In the genomic region with DNA sequence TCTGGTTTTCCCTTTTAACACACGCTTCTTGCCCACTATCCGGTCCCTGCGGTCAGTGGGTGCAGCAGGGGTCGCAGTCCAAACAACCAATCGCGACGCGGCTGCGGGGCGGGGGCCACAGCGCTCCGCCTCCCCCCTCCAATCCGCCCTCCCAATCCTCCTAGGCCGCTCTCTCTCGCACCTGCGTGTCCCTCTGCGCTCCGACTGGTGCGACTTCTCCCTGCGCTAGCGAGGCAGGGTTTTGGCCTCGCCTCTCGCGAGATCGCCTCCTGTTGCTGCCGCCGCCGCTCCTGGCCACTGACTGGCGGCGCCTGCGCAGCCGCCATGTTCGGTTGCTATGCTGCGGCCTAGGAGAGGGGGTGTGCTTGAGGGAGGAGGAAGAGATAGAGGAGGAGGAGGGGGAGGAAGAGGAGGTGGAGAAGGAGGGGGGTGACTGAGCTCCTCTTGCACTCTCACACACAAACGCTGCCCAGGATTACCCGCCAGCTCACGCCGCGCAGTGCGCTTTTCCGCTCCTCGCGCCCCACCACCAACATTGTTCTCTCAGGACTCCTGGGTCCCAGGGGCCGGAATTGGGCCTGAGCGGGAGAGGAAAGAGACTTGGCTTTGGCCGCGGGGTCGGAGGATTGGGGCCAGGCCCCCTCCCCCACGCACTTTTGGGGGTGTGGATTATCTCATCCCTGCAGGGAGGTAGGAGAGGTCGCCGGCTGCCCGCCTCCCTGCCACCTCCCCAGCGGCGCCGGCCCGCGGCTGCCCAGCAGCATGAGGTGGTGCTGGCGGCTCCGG, we compare ENCODE assay signal across 8 cellular contexts. TPM values are rescaled to one million over a fixed set of nuclear protein-coding genes. Genes with fewer than 3 reads are reported as not detected.
DNase-seq lines count a peak whose midpoint lies in the region; ATAC-seq, FAIRE-seq and TF ChIP-seq lines count a peak whose summit lies in the region.

A gene with protein sequence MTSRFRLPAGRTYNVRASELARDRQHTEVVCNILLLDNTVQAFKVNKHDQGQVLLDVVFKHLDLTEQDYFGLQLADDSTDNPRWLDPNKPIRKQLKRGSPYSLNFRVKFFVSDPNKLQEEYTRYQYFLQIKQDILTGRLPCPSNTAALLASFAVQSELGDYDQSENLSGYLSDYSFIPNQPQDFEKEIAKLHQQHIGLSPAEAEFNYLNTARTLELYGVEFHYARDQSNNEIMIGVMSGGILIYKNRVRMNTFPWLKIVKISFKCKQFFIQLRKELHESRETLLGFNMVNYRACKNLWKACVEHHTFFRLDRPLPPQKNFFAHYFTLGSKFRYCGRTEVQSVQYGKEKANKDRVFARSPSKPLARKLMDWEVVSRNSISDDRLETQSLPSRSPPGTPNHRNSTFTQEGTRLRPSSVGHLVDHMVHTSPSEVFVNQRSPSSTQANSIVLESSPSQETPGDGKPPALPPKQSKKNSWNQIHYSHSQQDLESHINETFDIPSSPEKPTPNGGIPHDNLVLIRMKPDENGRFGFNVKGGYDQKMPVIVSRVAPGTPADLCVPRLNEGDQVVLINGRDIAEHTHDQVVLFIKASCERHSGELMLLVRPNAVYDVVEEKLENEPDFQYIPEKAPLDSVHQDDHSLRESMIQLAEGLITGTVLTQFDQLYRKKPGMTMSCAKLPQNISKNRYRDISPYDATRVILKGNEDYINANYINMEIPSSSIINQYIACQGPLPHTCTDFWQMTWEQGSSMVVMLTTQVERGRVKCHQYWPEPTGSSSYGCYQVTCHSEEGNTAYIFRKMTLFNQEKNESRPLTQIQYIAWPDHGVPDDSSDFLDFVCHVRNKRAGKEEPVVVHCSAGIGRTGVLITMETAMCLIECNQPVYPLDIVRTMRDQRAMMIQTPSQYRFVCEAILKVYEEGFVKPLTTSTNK (plus strand): TSS at position 472 of the 786 bp plus-strand sequence. CDS start 49,932 bp downstream, outside the sequence.

- H3K9me3 Mint-ChIP-seq in activated CD4-positive, alpha-beta T cell treated with anti-CD3 and anti-CD28 coated beads for 36 hours (ENCODE audit: low read depth) = no peaks in the 10 kb centered on the region

- peak within 1 kb of the TSS; percentile 95 to 96 for H3K27ac ChIP-seq in kidney (ENCODE audit: low read depth in 2 of 2, low read length in 2 of 2)

- TF ChIP-seq CTCF in choroid plexus epithelial cell (conservative IDR thresholded peaks at IDR 0.05; ENCODE audit: low read depth, low read length) (no peak), kidney (IDR thresholded peaks at IDR 0.05; ENCODE audit: borderline replicate concordance, extremely low read depth, insufficient read depth) (peak; percentile 18)

- no peaks in the 10 kb centered on the region for H3K27me3 Mint-ChIP-seq in activated CD4-positive, alpha-beta T cell treated with anti-CD3 and anti-CD28 coated beads for 36 hours

- POLR2A ChIA-PET in activated CD4-positive, alpha-beta T cell treated with anti-CD3 and anti-CD28 coated beads for 36 hours (lab: Charles Lee) = interaction anchor here (0.6 to 1.0 kb wide), 2 partner anchors 253 to 473 kb away, joined by 3 read pairs; a partner anchor contains a TSS

- ATAC-seq in HG03442 (IDR thresholded peaks at IDR 0.05; ENCODE audit: unreplicated experiment) = peak; percentile 96
- peak; percentile 93 for ATAC-seq in activated CD4-positive, alpha-beta T cell treated with anti-CD3 and anti-CD28 coated beads for 36 hours

- H3K27ac Mint-ChIP-seq in activated CD4-positive, alpha-beta T cell treated with anti-CD3 and anti-CD28 coated beads for 36 hours = peak within 1 kb of the TSS; percentile 93

- peaks cover 2% of the 10 kb centered on the region for H3K36me3 Mint-ChIP-seq in activated CD4-positive, alpha-beta T cell treated with anti-CD3 and anti-CD28 coated beads for 36 hours (ENCODE audit: low read depth)

- peaks cover 43% of the 10 kb centered on the region for H3K4me1 Mint-ChIP-seq in activated CD4-positive, alpha-beta T cell treated with anti-CD3 and anti-CD28 coated beads for 36 hours

- peak within 1 kb of the TSS; percentile 96 for H3K9ac ChIP-seq in kidney (ENCODE audit: low read length in 2 of 2)

- peak within 1 kb of the TSS; percentile 72 for H3K4me3 Mint-ChIP-seq in activated CD4-positive, alpha-beta T cell treated with anti-CD3 and anti-CD28 coated beads for 36 hours

- H3K36me3 ChIP-seq in kidney (ENCODE audit: control insufficient read depth in 1 of 2, insufficient read depth in 2 of 2, low read length in 2 of 2) = no peaks in the 10 kb centered on the region

- intact Hi-C loops in activated CD4-positive, alpha-beta T cell treated with anti-CD3 and anti-CD28 coated beads for 36 hours (cut with DNase I, micrococcal nuclease) = loop anchor here (1.0 to 10.0 kb wide), 18 partner anchors 19 to 1978 kb away; a partner anchor contains a TSS
- intact Hi-C loops in kidney (cut with DNase I) = no loop called here

- CTCF ChIA-PET in activated CD4-positive, alpha-beta T cell treated with anti-CD3 and anti-CD28 coated beads for 36 hours (lab: Charles Lee) = interaction anchor here (0.6 to 1.5 kb wide), 5 partner anchors 12 to 64 kb away, joined by 3 to 4 read pairs (median 3); no protein-coding TSS in a partner anchor

- no peaks in the 10 kb centered on the region for H3K9me3 ChIP-seq in kidney (ENCODE audit: control insufficient read depth in 1 of 2, low read length in 2 of 2)

- peak; percentile 98 for DNase-seq in Ammon's horn (ENCODE audit: low spot score)
- peak; percentile 95 for DNase-seq in GM19238 (ENCODE audit: insufficient read length, low spot score)
- DNase-seq in NCI-H524 (lab: John Stamatoyannopoulos, UW) = peak; percentile 97 to 98
- peak; percentile 98 for DNase-seq in activated CD4-positive, alpha-beta T cell treated with anti-CD3 and anti-CD28 coated beads for 36 hours
- peak; percentile 98 for DNase-seq in choroid plexus epithelial cell (ENCODE audit: low read depth)
- peak; percentile 99 for DNase-seq in kidney
- DNase-seq in stimulated activated CD4-positive, alpha-beta T cell treated with anti-CD3 and anti-CD28 coated beads, Interleukin-15, amount 100 ng/mL, for 24 hours = peak; percentile 96

- FAIRE-seq in kidney (lab: Jason Lieb, UNC) = no peak

- H3K4me3 ChIP-seq in choroid plexus epithelial cell (ENCODE audit: low read depth, low read length) (peak within 1 kb of the TSS; percentile 83), kidney (ENCODE audit: low read length in 2 of 2) (peak within 1 kb of the TSS; percentile 85 to 90)

- peaks cover 6 to 12% of the 10 kb centered on the region in 2 donors for H3K4me1 ChIP-seq in kidney (ENCODE audit: control insufficient read depth in 1 of 2, insufficient read depth in 1 of 2, low read depth in 1 of 2, low read length in 2 of 2)

RNA-seq across cellular contexts. Expression of the gene that starts here (rescaled TPM):
- 10 to 100 TPM; 32.4 to 38.0 TPM for total RNA-seq in activated CD4-positive, alpha-beta T cell treated with anti-CD3 and anti-CD28 coated beads for 36 hours
- 46.4 TPM for total RNA-seq in kidney
- polyA plus RNA-seq in kidney (ENCODE audit: insufficient read depth, low read depth, low replicate concordance) = 7.4 TPM

Comparison
In these comparisons a context has a peak if more than half of its experiments do, and no peak if none do; other contexts are left out.
1. Peak in every context shown above with its lines: DNase-seq, ATAC-seq, H3K4me3 ChIP-seq and H3K27ac ChIP-seq.